Comparison of ENCODE assay signal across 11 cellular contexts in the genomic region with DNA sequence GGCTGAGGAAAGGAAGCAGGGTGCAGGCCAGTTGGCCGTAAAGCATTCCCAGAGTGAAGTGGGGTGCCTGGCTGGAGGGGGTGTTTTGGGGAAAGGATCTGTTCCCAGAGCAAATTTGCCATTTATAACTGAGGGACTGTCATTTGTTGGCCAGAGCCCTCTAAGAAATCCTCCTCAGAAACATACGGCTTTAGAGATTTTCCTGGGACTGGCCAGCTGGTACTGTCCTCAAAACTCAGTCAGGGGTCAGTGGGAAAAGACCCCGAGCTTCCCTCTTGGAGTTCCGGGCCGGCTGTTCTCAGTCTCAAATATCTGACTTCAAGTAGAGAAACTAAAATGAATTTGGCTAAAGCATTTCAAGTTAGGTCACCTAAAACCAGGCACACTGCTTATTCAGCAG.
"Had no signal": no experiment of that assay in that cellular context is flagged by ENCODE, and none has a peak within 500 bp of the region (broad histone marks: within the 10 kb centered on the region; RNA-seq: fewer than 3 reads in every experiment).

No MANE protein-coding gene starts in this region.

- H3K9me3 ChIP-seq: adrenal gland, transverse colon had no signal

- H3K36me3 Mint-ChIP-seq: stimulated activated memory B cell treated with anti-CD40 and anti-IgM and Interleukin-4, amounts not matched to agents 10 μg/mL and 1 μg/mL and 100 μg/mL, for 72 hours had no signal

- H3K27ac Mint-ChIP-seq: activated T-helper 17 cell treated with anti-CD3 and anti-CD28 coated beads, Interleukin-2, amount 50 U/mL, for 72 hours; stimulated activated memory B cell treated with anti-CD40 and anti-IgM and Interleukin-4, amounts not matched to agents 10 μg/mL and 1 μg/mL and 100 μg/mL, for 72 hours had no signal

- H3K4me1 Mint-ChIP-seq: activated T-helper 17 cell treated with anti-CD3 and anti-CD28 coated beads, Interleukin-2, amount 50 U/mL, for 72 hours; stimulated activated memory B cell treated with anti-CD40 and anti-IgM and Interleukin-4, amounts not matched to agents 10 μg/mL and 1 μg/mL and 100 μg/mL, for 72 hours had no signal

- H3K79me2 ChIP-seq: parathyroid adenoma had no signal

- FAIRE-seq: endothelial cell of umbilical vein had no signal

- H3K4me3 ChIP-seq: adrenal gland, lung, transverse colon had no signal

- H2AFZ ChIP-seq: parathyroid adenoma had no signal

- DNase-seq: activated CD4-positive, alpha-beta T cell treated with anti-CD3 and anti-CD28 coated beads, Interleukin-2, amount 50 U/mL, for 1 hour; activated naive CD4-positive, alpha-beta T cell treated with anti-CD3 and anti-CD28 coated beads, Interleukin-2, amount 50 U/mL, for 16 hours; activated T-cell treated with anti-CD3 and anti-CD28 coated beads for 4 hours; adrenal gland; hippocampal formation; transverse colon had no signal

- H3K9me3 Mint-ChIP-seq: activated T-helper 17 cell treated with anti-CD3 and anti-CD28 coated beads, Interleukin-2, amount 50 U/mL, for 72 hours; stimulated activated memory B cell treated with anti-CD40 and anti-IgM and Interleukin-4, amounts not matched to agents 10 μg/mL and 1 μg/mL and 100 μg/mL, for 72 hours had no signal

- H3K4me3 Mint-ChIP-seq: activated T-helper 17 cell treated with anti-CD3 and anti-CD28 coated beads, Interleukin-2, amount 50 U/mL, for 72 hours; stimulated activated memory B cell treated with anti-CD40 and anti-IgM and Interleukin-4, amounts not matched to agents 10 μg/mL and 1 μg/mL and 100 μg/mL, for 72 hours had no signal

- H3K27me3 ChIP-seq: adrenal gland, transverse colon had no signal

- H3K36me3 ChIP-seq: transverse colon had no signal

- ATAC-seq: activated T-helper 17 cell treated with anti-CD3 and anti-CD28 coated beads, Interleukin-2, amount 50 U/mL, for 72 hours; stimulated activated memory B cell treated with anti-CD40 and anti-IgM and Interleukin-4, amounts not matched to agents 10 μg/mL and 1 μg/mL and 100 μg/mL, for 72 hours had no signal

- H3K27ac ChIP-seq: adrenal gland, parathyroid adenoma, transverse colon had no signal

- H3K27me3 Mint-ChIP-seq: activated T-helper 17 cell treated with anti-CD3 and anti-CD28 coated beads, Interleukin-2, amount 50 U/mL, for 72 hours; stimulated activated memory B cell treated with anti-CD40 and anti-IgM and Interleukin-4, amounts not matched to agents 10 μg/mL and 1 μg/mL and 100 μg/mL, for 72 hours had no signal

- H3K4me1 ChIP-seq: adrenal gland, parathyroid adenoma had no signal
